15 cellular contexts compared by ENCODE assay signal in genomic region chr17:45230410-45230786, GRCh38. TPM values are rescaled to one million over a fixed set of nuclear protein-coding genes. Genes with fewer than 3 reads are reported as not detected.
DNase-seq lines count a peak whose midpoint lies in the region; ATAC-seq and TF ChIP-seq lines count a peak whose summit lies in the region.
"Had no signal": no experiment of that assay in that cellular context is flagged by ENCODE, and none has a peak within 500 bp of the region (broad histone marks: within the 10 kb centered on the region; RNA-seq: fewer than 3 reads in every experiment).

No MANE protein-coding gene starts in this region.

- H3K27me3 ChIP-seq in right atrium auricular region = no peaks in the 10 kb centered on the region
- no peaks in the 10 kb centered on the region for H3K27me3 ChIP-seq in vagina
- H3K27me3 ChIP-seq: brain microvascular endothelial cell had no signal

- no peak for TF ChIP-seq POLR2A in vagina (IDR thresholded peaks at IDR 0.05)

- peaks cover 66% of the 10 kb centered on the region for H3K36me3 Mint-ChIP-seq in activated T-cell treated with anti-CD3 and anti-CD28 coated beads, Interleukin-2, amount 50 U/mL, for 24 hours (ENCODE audit: low read depth)
- peaks cover 0 to 7% of the 10 kb centered on the region in 2 donors for H3K36me3 Mint-ChIP-seq in naive B cell

- H3K27me3 Mint-ChIP-seq in activated T-cell treated with anti-CD3 and anti-CD28 coated beads, Interleukin-2, amount 50 U/mL, for 24 hours = no peaks in the 10 kb centered on the region
- no peaks in the 10 kb centered on the region for H3K27me3 Mint-ChIP-seq in naive B cell

- H3K9me3 Mint-ChIP-seq in activated T-cell treated with anti-CD3 and anti-CD28 coated beads, Interleukin-2, amount 50 U/mL, for 24 hours = no peaks in the 10 kb centered on the region
- H3K9me3 Mint-ChIP-seq in naive B cell = no peaks in the 10 kb centered on the region
- H3K9me3 Mint-ChIP-seq: nephron progenitor cell had no signal

- no peaks in the 10 kb centered on the region for H3K36me3 ChIP-seq in right atrium auricular region
- H3K36me3 ChIP-seq in vagina = no peaks in the 10 kb centered on the region
- H3K36me3 ChIP-seq: brain microvascular endothelial cell had no signal

- H3K4me1 ChIP-seq in right atrium auricular region = peaks cover 0 to 61% of the 10 kb centered on the region in 2 donors
- H3K4me1 ChIP-seq in vagina = peaks cover 56% of the 10 kb centered on the region

- peak overlapping the region; percentile 99 for H3K27ac Mint-ChIP-seq in activated T-cell treated with anti-CD3 and anti-CD28 coated beads, Interleukin-2, amount 50 U/mL, for 24 hours
- H3K27ac Mint-ChIP-seq in naive B cell = peak overlapping the region; percentile 99 to 100 (median 100)
- H3K27ac Mint-ChIP-seq: nephron progenitor cell had no signal

- ATAC-seq in Right ventricle myocardium inferior = no peak
- ATAC-seq in naive B cell (ENCODE audit: low read depth in 2 of 2) = no peak
- no peak for ATAC-seq in GM18907 (IDR thresholded peaks at IDR 0.05; ENCODE audit: unreplicated experiment)
- no peak for ATAC-seq in GM21390 (IDR thresholded peaks at IDR 0.05; ENCODE audit: unreplicated experiment)
- no peak for ATAC-seq in GM18858 (IDR thresholded peaks at IDR 0.05; ENCODE audit: unreplicated experiment)

- H3K9me3 ChIP-seq in right atrium auricular region (no peaks in the 10 kb centered on the region), vagina (no peaks in the 10 kb centered on the region)
- H3K9me3 ChIP-seq: SK-N-SH had no signal

- H3K4me3 ChIP-seq in right atrium auricular region (no peak overlapping the region), vagina (no peak overlapping the region)

- peak overlapping the region; percentile 98 for H3K4me3 Mint-ChIP-seq in activated T-cell treated with anti-CD3 and anti-CD28 coated beads, Interleukin-2, amount 50 U/mL, for 24 hours
- peak overlapping the region in 5 of 8 donors; percentile 23 to 96 (median 69) for H3K4me3 Mint-ChIP-seq in naive B cell
- H3K4me3 Mint-ChIP-seq: nephron progenitor cell had no signal

- DNase-seq in right atrium auricular region (ENCODE audit: low spot score) = no peak
- no peak for DNase-seq in Right ventricle myocardium inferior (ENCODE audit: missing footprints)
- no peak for DNase-seq in activated T-cell treated with anti-CD3 and anti-CD28 coated beads, Interleukin-2, amount 50 U/mL, for 24 hours
- no peak for DNase-seq in naive B cell
- no peak for DNase-seq in vagina (ENCODE audit: extremely low spot score in 2 of 2)
- DNase-seq: brain microvascular endothelial cell, C1 segment of cervical spinal cord, NCI-H226, nephron progenitor cell had no signal

- intact Hi-C loops in Right ventricle myocardium inferior (cut with DNase I) (no loop called here), vagina (cut with DNase I) (no loop called here)

- TF ChIP-seq CTCF in right atrium auricular region (IDR thresholded peaks at IDR 0.05) = no peak
- no peak for TF ChIP-seq CTCF in vagina (IDR thresholded peaks at IDR 0.05)

- H3K27ac ChIP-seq in right atrium auricular region = peak overlapping the region; percentile 84 to 86
- peak overlapping the region; percentile 85 for H3K27ac ChIP-seq in vagina
- H3K27ac ChIP-seq: brain microvascular endothelial cell had no signal

- peaks cover 98% of the 10 kb centered on the region for H3K4me1 Mint-ChIP-seq in activated T-cell treated with anti-CD3 and anti-CD28 coated beads, Interleukin-2, amount 50 U/mL, for 24 hours (ENCODE audit: low read depth)
- peaks cover 66 to 97% (median 89%) of the 10 kb centered on the region in 3 donors for H3K4me1 Mint-ChIP-seq in naive B cell

RNA-seq across cellular contexts. Expression of gene FMNL1, which starts 8.7 kb away (rescaled TPM):
- total RNA-seq in right atrium auricular region (10 to 100 TPM in 1 of 2 donors, 1 to 10 TPM in 1; 7.6 to 13.6 TPM), Right ventricle myocardium inferior (13.7 TPM), vagina (22.1 TPM)
- polyA plus RNA-seq in naive B cell (ENCODE audit: low read depth in 6 of 6) = 10 to 100 TPM; 16.9 to 47.0 (median 22.3) TPM

RNA-seq across cellular contexts. Expression of gene SPATA32, which starts 31.5 kb away (rescaled TPM):
- total RNA-seq in right atrium auricular region (not detected), Right ventricle myocardium inferior (not detected), vagina (not detected)
- polyA plus RNA-seq in naive B cell (ENCODE audit: low read depth in 6 of 6) = 1 to 10 TPM in 1 of 6 donors, under 1 TPM in 4, not detected in 1; 0.16 to 4.6 (median 0.31) TPM
- total RNA-seq: epithelial cell of proximal tubule, M059J had no signal
- polyA plus RNA-seq: SK-N-SH had no signal
